22 cellular contexts compared by ENCODE assay signal in genomic region chr11:96315476-96315875, GRCh38. TPM values are rescaled to one million over a fixed set of nuclear protein-coding genes. Genes with fewer than 3 reads are reported as not detected.
DNase-seq lines count a peak whose midpoint lies in the region; ATAC-seq and TF ChIP-seq lines count a peak whose summit lies in the region.
"Had no signal": no experiment of that assay in that cellular context is flagged by ENCODE, and none has a peak within 500 bp of the region (broad histone marks: within the 10 kb centered on the region; RNA-seq: fewer than 3 reads in every experiment).

No MANE protein-coding gene starts in this region.

- ATAC-seq in CD4-positive, CD25-positive, alpha-beta regulatory T cell (ENCODE audit: low read depth in 2 of 2) = no peak
- ATAC-seq in stimulated activated naive B cell treated with anti-CD40 and anti-IgM and Interleukin-4, amounts not matched to agents 10 μg/mL and 1 μg/mL and 100 μg/mL, for 72 hours (replicated peaks) = no peak
- ATAC-seq in GM18868 (IDR thresholded peaks at IDR 0.05; ENCODE audit: unreplicated experiment) = no peak
- ATAC-seq: activated CD4-positive, CD25-positive, alpha-beta regulatory T cell treated with anti-CD3 and anti-CD28 coated beads, Interleukin-2, amount 50 U/mL, for 24 hours; activated CD8-positive, alpha-beta memory T cell treated with anti-CD3 and anti-CD28 coated beads, Interleukin-2, amount 10 ng/mL, durations not matched to agents 7 days and 5 days; HCT116 had no signal

- peaks cover 28% of the 10 kb centered on the region for H3K36me3 Mint-ChIP-seq in CD4-positive, CD25-positive, alpha-beta regulatory T cell
- peaks cover 64% of the 10 kb centered on the region for H3K36me3 Mint-ChIP-seq in activated naive CD8-positive, alpha-beta T cell treated with anti-CD3 and anti-CD28 coated beads for 36 hours
- H3K36me3 Mint-ChIP-seq in mesothelial cell of epicardium = peaks cover 4% of the 10 kb centered on the region
- peaks cover 17 to 36% of the 10 kb centered on the region in 2 donors for H3K36me3 Mint-ChIP-seq in stimulated activated naive B cell treated with anti-CD40 and anti-IgM and Interleukin-4, amounts not matched to agents 10 μg/mL and 1 μg/mL and 100 μg/mL, for 72 hours
- H3K36me3 Mint-ChIP-seq in nephron progenitor cell (ENCODE audit: low read depth) = peaks cover 31% of the 10 kb centered on the region

- TF ChIP-seq CTCF in mesothelial cell of epicardium (IDR thresholded peaks at IDR 0.05; ENCODE audit: unreplicated experiment) (no peak), nephron progenitor cell (IDR thresholded peaks at IDR 0.05) (no peak)

- peaks cover 25% of the 10 kb centered on the region for H3K4me1 ChIP-seq in CD4-positive, CD25-positive, alpha-beta regulatory T cell (ENCODE audit: control insufficient read depth, insufficient read depth, low read length, poor library complexity, severe bottlenecking)
- H3K4me1 ChIP-seq in GM23248 (ENCODE audit: insufficient read depth) = peaks cover 94% of the 10 kb centered on the region

- peaks cover 61% of the 10 kb centered on the region for H3F3A ChIP-seq in GM23248 (ENCODE audit: insufficient read depth)

- peak overlapping the region; percentile 33 to 88 (median 75) for H3K27ac Mint-ChIP-seq in CD4-positive, CD25-positive, alpha-beta regulatory T cell
- peak overlapping the region; percentile 21 for H3K27ac Mint-ChIP-seq in activated naive CD8-positive, alpha-beta T cell treated with anti-CD3 and anti-CD28 coated beads for 36 hours
- H3K27ac Mint-ChIP-seq in mesothelial cell of epicardium (peak overlapping the region; percentile 87), nephron progenitor cell (no peak overlapping the region)
- H3K27ac Mint-ChIP-seq in stimulated activated naive B cell treated with anti-CD40 and anti-IgM and Interleukin-4, amounts not matched to agents 10 μg/mL and 1 μg/mL and 100 μg/mL, for 72 hours = no peak overlapping the region

- H4K20me1 ChIP-seq in GM23248 (ENCODE audit: insufficient read depth) = no peaks in the 10 kb centered on the region

- H3K27me3 Mint-ChIP-seq in CD4-positive, CD25-positive, alpha-beta regulatory T cell = no peaks in the 10 kb centered on the region
- no peaks in the 10 kb centered on the region for H3K27me3 Mint-ChIP-seq in activated naive CD8-positive, alpha-beta T cell treated with anti-CD3 and anti-CD28 coated beads for 36 hours
- H3K27me3 Mint-ChIP-seq in mesothelial cell of epicardium (ENCODE audit: low read depth) (no peaks in the 10 kb centered on the region), nephron progenitor cell (ENCODE audit: low read depth, poor library complexity) (no peaks in the 10 kb centered on the region)
- H3K27me3 Mint-ChIP-seq in stimulated activated naive B cell treated with anti-CD40 and anti-IgM and Interleukin-4, amounts not matched to agents 10 μg/mL and 1 μg/mL and 100 μg/mL, for 72 hours = no peaks in the 10 kb centered on the region
- H3K27me3 Mint-ChIP-seq: activated CD8-positive, alpha-beta memory T cell treated with anti-CD3 and anti-CD28 coated beads, Interleukin-2, amount 10 ng/mL, durations not matched to agents 7 days and 5 days; central memory CD8-positive, alpha-beta T cell had no signal

- no peak overlapping the region for H3K27ac ChIP-seq in CD4-positive, CD25-positive, alpha-beta regulatory T cell (ENCODE audit: insufficient read depth, low read length, poor library complexity, severe bottlenecking)
- 0 out of 2 replicates have a peak overlapping the region, but pooled peaks have one; percentile 99 for H3K27ac ChIP-seq in GM23248

- H3K36me3 ChIP-seq in CD4-positive, CD25-positive, alpha-beta regulatory T cell (ENCODE audit: control insufficient read depth, insufficient read depth, low read length) = peaks cover 4% of the 10 kb centered on the region
- H3K36me3 ChIP-seq in GM23248 (ENCODE audit: low read depth) = no peaks in the 10 kb centered on the region

- no peak overlapping the region for H2AFZ ChIP-seq in GM23248

- H3K4me3 ChIP-seq in CD4-positive, CD25-positive, alpha-beta regulatory T cell (ENCODE audit: low read depth, low read length) = no peak overlapping the region
- H3K4me3 ChIP-seq in GM23248 = no peak overlapping the region
- H3K4me3 ChIP-seq: esophagus muscularis mucosa, mucosa of descending colon had no signal

- no peaks in the 10 kb centered on the region for H3K9me3 ChIP-seq in CD4-positive, CD25-positive, alpha-beta regulatory T cell (ENCODE audit: control insufficient read depth in 2 of 2, low read length in 2 of 2)
- no peaks in the 10 kb centered on the region for H3K9me3 ChIP-seq in GM23248 (ENCODE audit: low read depth)
- H3K9me3 ChIP-seq: esophagus muscularis mucosa, mucosa of descending colon had no signal

- peaks cover 37 to 98% (median 82%) of the 10 kb centered on the region in 4 donors for H3K4me1 Mint-ChIP-seq in CD4-positive, CD25-positive, alpha-beta regulatory T cell
- peaks cover 80% of the 10 kb centered on the region for H3K4me1 Mint-ChIP-seq in activated naive CD8-positive, alpha-beta T cell treated with anti-CD3 and anti-CD28 coated beads for 36 hours
- H3K4me1 Mint-ChIP-seq in mesothelial cell of epicardium = peaks cover 90% of the 10 kb centered on the region
- H3K4me1 Mint-ChIP-seq in stimulated activated naive B cell treated with anti-CD40 and anti-IgM and Interleukin-4, amounts not matched to agents 10 μg/mL and 1 μg/mL and 100 μg/mL, for 72 hours = peaks cover 34 to 56% of the 10 kb centered on the region in 2 donors
- H3K4me1 Mint-ChIP-seq in nephron progenitor cell = peaks cover 46% of the 10 kb centered on the region

- no peaks in the 10 kb centered on the region for H3K27me3 ChIP-seq in CD4-positive, CD25-positive, alpha-beta regulatory T cell (ENCODE audit: control insufficient read depth, insufficient read depth, low read length)
- no peaks in the 10 kb centered on the region for H3K27me3 ChIP-seq in GM23248 (replicated peaks; ENCODE audit: insufficient read depth)
- H3K27me3 ChIP-seq: esophagus muscularis mucosa had no signal

- H3K9ac ChIP-seq in GM23248 = no peak overlapping the region

- peak overlapping the region; percentile 59 for H3K4me2 ChIP-seq in GM23248 (ENCODE audit: unreplicated experiment)

- H3K4me3 Mint-ChIP-seq in CD4-positive, CD25-positive, alpha-beta regulatory T cell = peak overlapping the region in 1 of 4 donors; percentile 11
- H3K4me3 Mint-ChIP-seq in activated naive CD8-positive, alpha-beta T cell treated with anti-CD3 and anti-CD28 coated beads for 36 hours = no peak overlapping the region
- H3K4me3 Mint-ChIP-seq in mesothelial cell of epicardium (no peak overlapping the region), nephron progenitor cell (no peak overlapping the region)
- H3K4me3 Mint-ChIP-seq in stimulated activated naive B cell treated with anti-CD40 and anti-IgM and Interleukin-4, amounts not matched to agents 10 μg/mL and 1 μg/mL and 100 μg/mL, for 72 hours = no peak overlapping the region
- H3K4me3 Mint-ChIP-seq: activated CD8-positive, alpha-beta memory T cell treated with anti-CD3 and anti-CD28 coated beads, Interleukin-2, amount 10 ng/mL, durations not matched to agents 7 days and 5 days had no signal

- peaks cover 94% of the 10 kb centered on the region for H3K79me2 ChIP-seq in GM23248 (ENCODE audit: insufficient read depth)

- H3K9me3 Mint-ChIP-seq in CD4-positive, CD25-positive, alpha-beta regulatory T cell = peaks cover 0 to 2% (median 0%) of the 10 kb centered on the region in 7 donors
- peaks cover 2% of the 10 kb centered on the region for H3K9me3 Mint-ChIP-seq in activated naive CD8-positive, alpha-beta T cell treated with anti-CD3 and anti-CD28 coated beads for 36 hours
- no peaks in the 10 kb centered on the region for H3K9me3 Mint-ChIP-seq in mesothelial cell of epicardium
- no peaks in the 10 kb centered on the region for H3K9me3 Mint-ChIP-seq in stimulated activated naive B cell treated with anti-CD40 and anti-IgM and Interleukin-4, amounts not matched to agents 10 μg/mL and 1 μg/mL and 100 μg/mL, for 72 hours
- H3K9me3 Mint-ChIP-seq in nephron progenitor cell = no peaks in the 10 kb centered on the region
- H3K9me3 Mint-ChIP-seq: central memory CD8-positive, alpha-beta T cell had no signal

- H3K9me2 ChIP-seq in GM23248 (ENCODE audit: insufficient read depth) = no peaks in the 10 kb centered on the region

- DNase-seq in CD4-positive, CD25-positive, alpha-beta regulatory T cell = no peak
- DNase-seq in GM23248 (peak; percentile 23), mesothelial cell of epicardium (ENCODE audit: low spot score in 2 of 2, unreplicated experiment in 2 of 2) (no peak), nephron progenitor cell (no peak), COLO668 (lab: John Stamatoyannopoulos, UW; ENCODE audit: unreplicated experiment) (no peak)
- DNase-seq in activated naive CD8-positive, alpha-beta T cell treated with anti-CD3 and anti-CD28 coated beads for 36 hours = no peak
- no peak for DNase-seq in stimulated activated naive B cell treated with anti-CD40 and anti-IgM and Interleukin-4, amounts not matched to agents 10 μg/mL and 1 μg/mL and 100 μg/mL, for 72 hours
- DNase-seq: activated CD8-positive, alpha-beta memory T cell treated with anti-CD3 and anti-CD28 coated beads, Interleukin-2, amount 10 ng/mL, durations not matched to agents 7 days and 5 days; activated effector memory CD4-positive, alpha-beta T cell treated with anti-CD3 and anti-CD28 coated beads, Interleukin-2, amount 50 U/mL, for 16 hours; COR-L47; effector CD4-positive, alpha-beta T cell; mucosa of descending colon; NCI-H146; NCI-H82; stimulated activated CD4-positive, alpha-beta T cell treated with anti-CD3 and anti-CD28 coated beads, Interleukin-4, amount 100 ng/mL, for 4 hours; substantia nigra; T-helper 9 cell had no signal

- in situ Hi-C loops in GM23248 (cut with MboI) = no loop called here

- WGBS in GM23248 (ENCODE audit: low coverage in 1 of 2, low lambda C conversion rate in 2 of 2, missing lambda C conversion rate in 2 of 2), 2 experiments = 13 to 17% methylated on average over 1 of the region's 1 CpG

RNA-seq across cellular contexts. Expression of gene MAML2, which starts 27.5 kb away (rescaled TPM):
- 35.6 TPM for total RNA-seq in CD4-positive, CD25-positive, alpha-beta regulatory T cell
- polyA plus RNA-seq in CD4-positive, CD25-positive, alpha-beta regulatory T cell = 1 to 10 TPM; 4.1 to 9.3 (median 7.8) TPM
- 22.1 and 23.7 TPM in 2 replicates for total RNA-seq in GM23248 (2014; rRNA removed; shearing (Covaris generic))
- polyA plus RNA-seq in GM23248 (2016; fragmentation: Nextera tagmentation; extraction: Ambion mirVana) = 6.8 and 7.4 TPM in 2 replicates
- total RNA-seq in activated naive CD8-positive, alpha-beta T cell treated with anti-CD3 and anti-CD28 coated beads for 36 hours = 10 to 100 TPM; 14.1 to 14.3 TPM
- 36.4 to 38.4 TPM (median 38.3 TPM) in 3 replicates for total RNA-seq in mesothelial cell of epicardium

Comparison
In these comparisons a context has a peak if more than half of its experiments do, and no peak if none do; other contexts are left out.
1. H3K27ac Mint-ChIP-seq: peak in CD4-positive, CD25-positive, alpha-beta regulatory T cell (3 of 3), activated naive CD8-positive, alpha-beta T cell treated with anti-CD3 and anti-CD28 coated beads for 36 hours (single experiment) and mesothelial cell of epicardium (single experiment); none in stimulated activated naive B cell treated with anti-CD40 and anti-IgM and Interleukin-4, amounts not matched to agents 10 μg/mL and 1 μg/mL and 100 μg/mL, for 72 hours (single experiment) and nephron progenitor cell (single experiment).